ENCODE assay signal across 22 cellular contexts in genomic region chr17:17189559-17189958, GRCh38. TPM values are rescaled to one million over a fixed set of nuclear protein-coding genes. Genes with fewer than 3 reads are reported as not detected.
DNase-seq lines count a peak whose midpoint lies in the region; ATAC-seq, FAIRE-seq and TF ChIP-seq lines count a peak whose summit lies in the region.
"Had no signal": no experiment of that assay in that cellular context is flagged by ENCODE, and none has a peak within 500 bp of the region (broad histone marks: within the 10 kb centered on the region; RNA-seq: fewer than 3 reads in every experiment).

No MANE protein-coding gene starts in this region.

- peaks cover 8 to 39% (median 26%) of the 10 kb centered on the region in 11 experiments; a peak in 21 of 22 replicates for H3K36me3 ChIP-seq in BLaER1 treated with 17β-estradiol and CSF1 and Interleukin-3, amounts not matched to agents 10 nM and 100 nM
- H3K36me3 ChIP-seq in HUES48 (ENCODE audit: control insufficient read depth, insufficient read depth, low read length) (peaks cover 6% of the 10 kb centered on the region; the same call in 1 of the 2 replicates), gastrocnemius medialis (peaks cover 0 to under 1% of the 10 kb centered on the region in 2 donors)

- TF ChIP-seq CTCF in epithelial cell of esophagus (IDR thresholded peaks at IDR 0.05; ENCODE audit: insufficient read depth, low read depth, low read length, missing control alignments) (no peak), gastrocnemius medialis (IDR thresholded peaks at IDR 0.05 in 4 of 5, conservative IDR thresholded peaks at IDR 0.05 in 1 of 5) (no peak)

- peaks cover 69 to 92% (median 84%) of the 10 kb centered on the region in 10 experiments for H3K4me1 ChIP-seq in BLaER1 treated with 17β-estradiol and CSF1 and Interleukin-3, amounts not matched to agents 10 nM and 100 nM
- H3K4me1 ChIP-seq in HUES48 (ENCODE audit: control insufficient read depth, insufficient read depth, low read length) = peaks cover 5% of the 10 kb centered on the region
- peaks cover 30 to 34% of the 10 kb centered on the region in 2 donors for H3K4me1 ChIP-seq in gastrocnemius medialis

- H3K27ac ChIP-seq in BLaER1 treated with 17β-estradiol and CSF1 and Interleukin-3, amounts not matched to agents 10 nM and 100 nM = peak overlapping the region in 7 of 11 experiments; percentile 5 to 89 (median 44); a peak in 11 of 22 replicates
- peak overlapping the region; percentile 4 for H3K27ac ChIP-seq in HUES48 (ENCODE audit: low read depth, low read length)
- H3K27ac ChIP-seq in gastrocnemius medialis = peak overlapping the region; percentile 71 to 91 (median 82)
- H3K27ac ChIP-seq: lower lobe of right lung had no signal

- in situ Hi-C loops in gastrocnemius medialis (cut with MboI; ENCODE audit: low sequenced_read_pairs in 4 of 4) = no loop called here

- ATAC-seq in gastrocnemius medialis (no peak), HG03025 (IDR thresholded peaks at IDR 0.05; ENCODE audit: low FRiP score, unreplicated experiment) (no peak)
- ATAC-seq: effector memory CD8-positive, alpha-beta T cell; esophagus mucosa; lower lobe of right lung had no signal

- H4K20me1 ChIP-seq in BLaER1 treated with 17β-estradiol and CSF1 and Interleukin-3, amounts not matched to agents 10 nM and 100 nM = peaks cover 0 to 7% (median 0%) of the 10 kb centered on the region in 11 experiments; a peak in 2 of 22 replicates

- H3K4me3 ChIP-seq in BLaER1 treated with 17β-estradiol and CSF1 and Interleukin-3, amounts not matched to agents 10 nM and 100 nM = no peak overlapping the region
- H3K4me3 ChIP-seq in HUES48 (ENCODE audit: low read depth, low read length) (no peak overlapping the region), epithelial cell of esophagus (ENCODE audit: low read length) (no peak overlapping the region), gastrocnemius medialis (no peak overlapping the region)
- H3K4me3 ChIP-seq: lower lobe of right lung had no signal

- peak overlapping the region in 1 of 11 experiments; percentile 25; a peak in 2 of 22 replicates for H3K9ac ChIP-seq in BLaER1 treated with 17β-estradiol and CSF1 and Interleukin-3, amounts not matched to agents 10 nM and 100 nM
- no peak overlapping the region for H3K9ac ChIP-seq in HUES48 (ENCODE audit: low read depth, low read length)

- TF ChIP-seq POLR2A in gastrocnemius medialis (IDR thresholded peaks at IDR 0.05) = no peak

- H3K9me3 ChIP-seq in BLaER1 treated with 17β-estradiol and CSF1 and Interleukin-3, amounts not matched to agents 10 nM and 100 nM (replicated peaks in 1 of 11) = no peaks in the 10 kb centered on the region
- H3K9me3 ChIP-seq in HUES48 (ENCODE audit: control insufficient read depth, insufficient read depth, low read length) = no peaks in the 10 kb centered on the region
- H3K9me3 ChIP-seq in gastrocnemius medialis = no peaks in the 10 kb centered on the region
- H3K9me3 ChIP-seq: lower lobe of right lung had no signal

- peak overlapping the region; percentile 58 to 98 (median 95); a peak in 20 of 22 replicates for H3K4me2 ChIP-seq in BLaER1 treated with 17β-estradiol and CSF1 and Interleukin-3, amounts not matched to agents 10 nM and 100 nM

- H3K27me3 ChIP-seq in BLaER1 treated with 17β-estradiol and CSF1 and Interleukin-3, amounts not matched to agents 10 nM and 100 nM = no peaks in the 10 kb centered on the region
- H3K27me3 ChIP-seq in HUES48 (ENCODE audit: control insufficient read depth, insufficient read depth, low read length) = no peaks in the 10 kb centered on the region
- no peaks in the 10 kb centered on the region for H3K27me3 ChIP-seq in gastrocnemius medialis

- DNase-seq in epithelial cell of esophagus (ENCODE audit: low read depth) (peak; percentile 42), gastrocnemius medialis (no peak), frontal cortex (ENCODE audit: low spot score in 2 of 2) (no peak), NCI-H1930 (lab: John Stamatoyannopoulos, UW) (no peak)
- DNase-seq: activated CD4-positive, alpha-beta memory T cell treated with anti-CD3 and anti-CD28 coated beads, Interleukin-2, amount 10 ng/mL, durations not matched to agents 7 days and 5 days; activated gamma-delta T cell treated with Interleukin-2 at 50 U/mL for 16 hours; CD4-positive, alpha-beta memory T cell; effector memory CD8-positive, alpha-beta T cell; EL; H7; lower lobe of right lung; NCI-H2081 treated with DMSO at 0.1 percent for 48 hours; NCI-H82; OCI-M1; substantia nigra; SW 1271 had no signal

- no peak for FAIRE-seq in frontal cortex (lab: Jason Lieb, UNC)
- FAIRE-seq: colon, keratinocyte had no signal

- intact Hi-C loops in gastrocnemius medialis (cut with DNase I; ENCODE audit: low total_unique reads) = no loop called here

RNA-seq across cellular contexts. Expression of gene PLD6, which starts 16.6 kb away (rescaled TPM):
- total RNA-seq in gastrocnemius medialis (1 to 10 TPM; 1.9 to 5.1 (median 2.7) TPM), frontal cortex (8.6 TPM)

RNA-seq across cellular contexts. Expression of gene FLCN, which starts 47.4 kb away (rescaled TPM):
- total RNA-seq in gastrocnemius medialis (10 to 100 TPM; 31.7 to 62.0 (median 39.2) TPM), frontal cortex (31.4 TPM)

Comparison
In these comparisons a context has a peak if more than half of its experiments do, and no peak if none do; other contexts are left out.
1. H3K27ac ChIP-seq: peak in every context shown above with its lines; median percentile 82 in gastrocnemius medialis; 44 in BLaER1 treated with 17β-estradiol and CSF1 and Interleukin-3, amounts not matched to agents 10 nM and 100 nM; 4 in HUES48.